9 cellular contexts compared by ENCODE assay signal in genomic region chr19:13100031-13100588, GRCh38. TPM values are rescaled to one million over a fixed set of nuclear protein-coding genes. Genes with fewer than 3 reads are reported as not detected.
A peak's percentile ranks its signal among the peaks of the same experiment; 100 is the strongest.
DNase-seq lines count a peak whose midpoint lies in the region; ATAC-seq, FAIRE-seq and TF ChIP-seq lines count a peak whose summit lies in the region.
"Had no signal": no experiment of that assay in that cellular context is flagged by ENCODE, and none has a peak within 500 bp of the region (broad histone marks: within the 10 kb centered on the region; RNA-seq: fewer than 3 reads in every experiment).

No MANE protein-coding gene starts in this region.

- dilution Hi-C loops in keratinocyte (cut with MboI; ENCODE audit: extremely low pct_ligation_motif_present, low sequenced_read_pairs): no loop called here

- H2AFZ ChIP-seq in keratinocyte (ENCODE audit: control insufficient read depth, low read length): no peak overlapping the region

- peaks cover 10% of the 10 kb centered on the region for H3K4me1 ChIP-seq in keratinocyte (ENCODE audit: control insufficient read depth, extremely low read depth, insufficient read depth, low read length)
- H3K4me1 ChIP-seq in stomach smooth muscle (ENCODE audit: control insufficient read depth, insufficient read depth, low read length): peaks cover 36% of the 10 kb centered on the region

- H4K20me1 ChIP-seq in keratinocyte (ENCODE audit: control insufficient read depth, extremely low read depth, insufficient read depth, low read length): no peaks in the 10 kb centered on the region

- peak; percentile 41 for DNase-seq in NOMO-1 treated with DMSO at 0.1 percent for 48 hours (lab: John Stamatoyannopoulos, UW; ENCODE audit: unreplicated experiment)
- no peak for DNase-seq in NOMO-1 treated with dmso at 0.1 percent for 144 hours (lab: John Stamatoyannopoulos, UW; ENCODE audit: unreplicated experiment)
- DNase-seq in activated T-cell treated with anti-CD3 and anti-CD28 coated beads for 4 hours: peak; percentile 42
- DNase-seq in keratinocyte (ENCODE audit: low read depth, low spot score): no peak
- no peak for DNase-seq in NCI-H1092 treated with DMSO at 0.1 percent for 48 hours (lab: John Stamatoyannopoulos, UW)
- no peak for DNase-seq in Ammon's horn (ENCODE audit: low spot score)

- no peaks in the 10 kb centered on the region for H3K79me2 ChIP-seq in keratinocyte (ENCODE audit: control insufficient read depth, insufficient read depth, low read length)

- H3K4me3 ChIP-seq in keratinocyte (ENCODE audit: control insufficient read depth in 2 of 3, extremely low read depth in 1 of 3, insufficient read depth in 2 of 3, low read depth in 1 of 3, low read length in 3 of 3) (no peak overlapping the region), stomach smooth muscle (ENCODE audit: low read length in 2 of 2) (peak overlapping the region in 1 of 2 donors; percentile 64)
- H3K4me3 ChIP-seq: SK-N-MC had no signal

- H3K27ac ChIP-seq in keratinocyte (ENCODE audit: control insufficient read depth, insufficient read depth, low read length) (no peak overlapping the region), stomach smooth muscle (ENCODE audit: low read length) (peak overlapping the region; percentile 73)
- H3K27ac ChIP-seq: SK-N-MC had no signal

- TF ChIP-seq CTCF in keratinocyte (optimal IDR thresholded peaks at IDR 0.05 in 1 of 3, IDR thresholded peaks at IDR 0.05 in 1 of 3, conservative IDR thresholded peaks at IDR 0.05 in 1 of 3; ENCODE audit: extremely low read depth in 1 of 3, insufficient read depth in 2 of 3, low read length in 3 of 3): no peak

- H3K9ac ChIP-seq in keratinocyte (ENCODE audit: control insufficient read depth, extremely low read depth, insufficient read depth, low read length) (no peak overlapping the region), stomach smooth muscle (ENCODE audit: low read length in 2 of 2) (no peak overlapping the region)

- no peaks in the 10 kb centered on the region for H3K9me1 ChIP-seq in keratinocyte (ENCODE audit: control insufficient read depth, extremely low read depth, insufficient read depth, low read length)

- no peaks in the 10 kb centered on the region for H3K27me3 ChIP-seq in keratinocyte (ENCODE audit: control insufficient read depth, extremely low read depth, insufficient read depth, low read length)
- peaks cover 2 to 8% of the 10 kb centered on the region in 2 donors for H3K27me3 ChIP-seq in stomach smooth muscle (ENCODE audit: control insufficient read depth in 1 of 2, insufficient read depth in 2 of 2, low read length in 2 of 2)

- H3K36me3 ChIP-seq in keratinocyte (ENCODE audit: control insufficient read depth in 2 of 2, extremely low read depth in 1 of 2, insufficient read depth in 2 of 2, low read length in 2 of 2) (peaks cover 3 to 6% of the 10 kb centered on the region in 2 experiments), stomach smooth muscle (ENCODE audit: control insufficient read depth in 2 of 2, insufficient read depth in 2 of 2, low read length in 2 of 2) (peaks cover 0 to 3% of the 10 kb centered on the region in 2 donors)

- no peak for ATAC-seq in GM19324 (IDR thresholded peaks at IDR 0.05; ENCODE audit: low FRiP score, unreplicated experiment)

- H3K9me3 ChIP-seq in keratinocyte (ENCODE audit: control insufficient read depth, low read depth, low read length) (no peaks in the 10 kb centered on the region), stomach smooth muscle (ENCODE audit: control insufficient read depth in 2 of 2, low read length in 2 of 2) (no peaks in the 10 kb centered on the region)

- no peak overlapping the region for H3K4me2 ChIP-seq in keratinocyte (ENCODE audit: control insufficient read depth, extremely low read depth, insufficient read depth, low read depth, low read length)

- peak; percentile 61 for FAIRE-seq in keratinocyte (lab: Jason Lieb, UNC)

RNA-seq across cellular contexts. Expression of gene LYL1, which starts 2.5 kb away (rescaled TPM):
- polyA plus RNA-seq in keratinocyte: 0.07 to 0.26 TPM (median 0.13 TPM) in 3 replicates
- 0.35 TPM for polyA plus RNA-seq in keratinocyte (2011; ENCODE audit: low read depth)
- polyA plus RNA-seq in keratinocyte (2011; cell fraction: cytosol; rRNA removed): 0.08 and 0.09 TPM in 2 replicates
- 0.08 and 0.19 TPM in 2 replicates for polyA plus RNA-seq in keratinocyte (2011; cell fraction: nucleus; rRNA removed)
- 0.10 and 0.50 TPM in 2 replicates for polyA plus RNA-seq in keratinocyte (2012; ENCODE audit: low replicate concordance)
- polyA minus RNA-seq in keratinocyte: 0.20 TPM in 1 of 3 replicates, not detected in the others
- not detected for polyA minus RNA-seq in keratinocyte (2011; cell fraction: cytosol; rRNA and poly(A)+ RNA removed)
- polyA minus RNA-seq in keratinocyte (2011; cell fraction: nucleus; rRNA and poly(A)+ RNA removed): not detected in 2 replicates

RNA-seq across cellular contexts. Expression of gene TRMT1, which starts 16.4 kb away (rescaled TPM):
- 30.9 to 44.6 TPM (median 34.5 TPM) in 3 replicates for polyA plus RNA-seq in keratinocyte
- 64.5 TPM for polyA plus RNA-seq in keratinocyte (2011; ENCODE audit: low read depth)
- 18.8 and 28.3 TPM in 2 replicates for polyA plus RNA-seq in keratinocyte (2011; cell fraction: cytosol; rRNA removed)
- polyA plus RNA-seq in keratinocyte (2011; cell fraction: nucleus; rRNA removed): 196 and 219 TPM in 2 replicates
- polyA plus RNA-seq in keratinocyte (2012; ENCODE audit: low replicate concordance): 32.8 and 38.3 TPM in 2 replicates
- 35.2 to 56.0 TPM (median 36.5 TPM) in 3 replicates for polyA minus RNA-seq in keratinocyte
- 49.7 TPM for polyA minus RNA-seq in keratinocyte (2011; cell fraction: cytosol; rRNA and poly(A)+ RNA removed)
- polyA minus RNA-seq in keratinocyte (2011; cell fraction: nucleus; rRNA and poly(A)+ RNA removed): 33.5 and 41.8 TPM in 2 replicates

RNA-seq across cellular contexts. Expression of gene NACC1, which starts 18.0 kb away (rescaled TPM):
- polyA plus RNA-seq in keratinocyte: 32.9 to 63.2 TPM (median 56.4 TPM) in 3 replicates
- 7.8 TPM for polyA plus RNA-seq in keratinocyte (2011; ENCODE audit: low read depth)
- 65.8 and 136 TPM in 2 replicates for polyA plus RNA-seq in keratinocyte (2011; cell fraction: cytosol; rRNA removed)
- 67.5 and 126 TPM in 2 replicates for polyA plus RNA-seq in keratinocyte (2011; cell fraction: nucleus; rRNA removed)
- 19.0 and 54.1 TPM in 2 replicates for polyA plus RNA-seq in keratinocyte (2012; ENCODE audit: low replicate concordance)
- 57.3 to 123 TPM (median 88.9 TPM) in 3 replicates for polyA minus RNA-seq in keratinocyte
- 190 TPM for polyA minus RNA-seq in keratinocyte (2011; cell fraction: cytosol; rRNA and poly(A)+ RNA removed)
- polyA minus RNA-seq in keratinocyte (2011; cell fraction: nucleus; rRNA and poly(A)+ RNA removed): 58.6 and 62.1 TPM in 2 replicates

RNA-seq across cellular contexts. Expression of gene STX10, which starts 50.1 kb away (rescaled TPM):
- 61.3 to 77.7 TPM (median 65.2 TPM) in 3 replicates for polyA plus RNA-seq in keratinocyte
- 38.2 TPM for polyA plus RNA-seq in keratinocyte (2011; ENCODE audit: low read depth)
- polyA plus RNA-seq in keratinocyte (2011; cell fraction: cytosol; rRNA removed): 35.8 and 63.9 TPM in 2 replicates
- polyA plus RNA-seq in keratinocyte (2011; cell fraction: nucleus; rRNA removed): 66.9 and 67.6 TPM in 2 replicates
- polyA plus RNA-seq in keratinocyte (2012; ENCODE audit: low replicate concordance): 45.3 and 69.9 TPM in 2 replicates
- polyA minus RNA-seq in keratinocyte: 38.6 to 91.6 TPM (median 43.4 TPM) in 3 replicates
- polyA minus RNA-seq in keratinocyte (2011; cell fraction: cytosol; rRNA and poly(A)+ RNA removed): 59.3 TPM
- polyA minus RNA-seq in keratinocyte (2011; cell fraction: nucleus; rRNA and poly(A)+ RNA removed): 11.0 and 11.1 TPM in 2 replicates

RNA-seq across cellular contexts. Expression of gene IER2, which starts 50.1 kb away (rescaled TPM):
- polyA plus RNA-seq in keratinocyte: 9.9 to 38.9 TPM (median 14.4 TPM) in 3 replicates
- 21.2 TPM for polyA plus RNA-seq in keratinocyte (2011; ENCODE audit: low read depth)
- polyA plus RNA-seq in keratinocyte (2011; cell fraction: cytosol; rRNA removed): 9.0 and 19.0 TPM in 2 replicates
- polyA plus RNA-seq in keratinocyte (2011; cell fraction: nucleus; rRNA removed): 48.0 and 55.4 TPM in 2 replicates
- 46.3 and 109 TPM in 2 replicates for polyA plus RNA-seq in keratinocyte (2012; ENCODE audit: low replicate concordance)
- polyA minus RNA-seq in keratinocyte: 2.8 to 14.6 TPM (median 2.9 TPM) in 3 replicates
- 14.6 TPM for polyA minus RNA-seq in keratinocyte (2011; cell fraction: cytosol; rRNA and poly(A)+ RNA removed)
- polyA minus RNA-seq in keratinocyte (2011; cell fraction: nucleus; rRNA and poly(A)+ RNA removed): 14.2 and 16.2 TPM in 2 replicates

Comparison
In these comparisons a context has a peak if more than half of its experiments do, and no peak if none do; other contexts are left out.
1. DNase-seq: peak in NOMO-1 treated with DMSO at 0.1 percent for 48 hours (single experiment) and activated T-cell treated with anti-CD3 and anti-CD28 coated beads for 4 hours (single experiment); none in NOMO-1 treated with dmso at 0.1 percent for 144 hours (single experiment), keratinocyte (single experiment), NCI-H1092 treated with DMSO at 0.1 percent for 48 hours (single experiment) and Ammon's horn (single experiment).